Comparison of ENCODE assay signal across 8 cellular contexts in genomic region chr1:151968058-151968457, GRCh38. TPM values are rescaled to one million over a fixed set of nuclear protein-coding genes. Genes with fewer than 3 reads are reported as not detected.
DNase-seq lines count a peak whose midpoint lies in the region; ATAC-seq and TF ChIP-seq lines count a peak whose summit lies in the region.

No MANE protein-coding gene starts in this region.

- H3K4me3 ChIP-seq in BJ (ENCODE audit: low read depth, low read length) (no peak overlapping the region), HCT116 (replicated peaks in 1 of 2; ENCODE audit: low read depth in 1 of 2, low read length in 2 of 2) (no peak overlapping the region), RWPE2 (ENCODE audit: severe bottlenecking) (no peak overlapping the region), adipocyte (ENCODE audit: low read length) (no peak overlapping the region)

- H3K9me2 ChIP-seq in HCT116 (ENCODE audit: insufficient read depth), result no peaks in the 10 kb centered on the region

- POLR2A ChIA-PET in BJ (lab: Charles Lee), result no interaction called here
- POLR2A ChIA-PET in HCT116 (lab: Charles Lee), result interaction anchor here (0.9 to 2.3 kb wide), 7 partner anchors 8 to 80 kb away, joined by 3 to 10 read pairs (median 6); partner anchors contain the start of gene S100A10

- no peak overlapping the region for H3K27ac Mint-ChIP-seq in immature natural killer cell

- H3K36me3 Mint-ChIP-seq in immature natural killer cell, result no peaks in the 10 kb centered on the region

- CTCF ChIA-PET in BJ (lab: Yijun Ruan, JAX), result interaction anchor here (0.6 to 10.2 kb wide), 17 partner anchors 10 to 428 kb away, joined by 3 to 299 read pairs (median 7); partner anchors contain the start of genes S100A10 and TUFT1
- CTCF ChIA-PET in HCT116 (lab: Charles Lee), result interaction anchor here (0.7 to 8.8 kb wide), 25 partner anchors 9 to 490 kb away, joined by 3 to 168 read pairs (median 6); partner anchors contain the start of genes S100A10, S100A11 and THEM4

- no TSS peak for BruUV-seq in HCT116 (replicated peaks; lab: Mats Ljungman, UMichigan)

- in situ Hi-C loops in G401 (cut with HindIII; ENCODE audit: low sequenced_read_pairs), result no loop called here

- H3K27me3 Mint-ChIP-seq in immature natural killer cell (ENCODE audit: low read depth in 3 of 3), result peaks cover 2 to 3% (median 2%) of the 10 kb centered on the region in 3 donors

- intact Hi-C loops in HCT116 (cut with micrococcal nuclease), result loop anchor here (1.0 kb wide), 2 partner anchors 29 to 34 kb away; no protein-coding TSS in a partner anchor

- no peaks in the 10 kb centered on the region for H3K4me1 Mint-ChIP-seq in immature natural killer cell

- TF ChIP-seq CTCF in BJ (IDR thresholded peaks at IDR 0.05; ENCODE audit: insufficient read depth, low read depth, low read length) (peak; percentile 77), HCT116 (IDR thresholded peaks at IDR 0.05 in 2 of 3, conservative IDR thresholded peaks at IDR 0.05 in 1 of 3; ENCODE audit: borderline replicate concordance in 1 of 3, insufficient read depth in 1 of 3, low read depth in 2 of 3, low read length in 2 of 3) (peak; percentile 79 to 91 (median 85)), RWPE2 (IDR thresholded peaks at IDR 0.05; ENCODE audit: poor library complexity, severe bottlenecking) (peak; percentile 79)

- TF ChIP-seq POLR2A in HCT116 (IDR thresholded peaks at IDR 0.05; ENCODE audit: borderline replicate concordance, extremely low read depth, insufficient read depth, insufficient read length), result no peak

- H3K4me1 ChIP-seq in HCT116 (ENCODE audit: control insufficient read depth in 1 of 2, insufficient read depth in 2 of 2, low read length in 2 of 2) (peaks cover 35 to 50% of the 10 kb centered on the region in 2 experiments; a peak in 3 of 4 replicates), RWPE2 (ENCODE audit: insufficient read depth, poor library complexity, severe bottlenecking) (peaks cover 52% of the 10 kb centered on the region), adipocyte (ENCODE audit: control insufficient read depth, insufficient read depth, low read length) (peaks cover 37% of the 10 kb centered on the region)

- RAD21 ChIA-PET in HCT116 (lab: Charles Lee; ENCODE audit: low non-redundant PET in 1 of 2, low total read pairs in 2 of 2, uncharacterized antibody in 2 of 2, unreplicated experiment in 2 of 2), result interaction anchor here (0.6 to 1.9 kb wide), 24 partner anchors 9 to 45 kb away, joined by 3 to 25 read pairs (median 4); partner anchors contain the start of gene S100A10 (in 1 of the 2)

- H3K27me3 ChIP-seq in BJ (ENCODE audit: control insufficient read depth, insufficient read depth, low read length) (no peaks in the 10 kb centered on the region; the same call in 1 of the 2 replicates), HCT116 (ENCODE audit: insufficient read depth, low read length) (no peaks in the 10 kb centered on the region), RWPE2 (ENCODE audit: insufficient read depth, poor library complexity, severe bottlenecking) (no peaks in the 10 kb centered on the region), adipocyte (replicated peaks; ENCODE audit: control insufficient read depth, insufficient read depth, low read length) (no peaks in the 10 kb centered on the region)

- H3K36me3 ChIP-seq in BJ (ENCODE audit: control insufficient read depth, insufficient read depth, low read length), result no peaks in the 10 kb centered on the region
- no peaks in the 10 kb centered on the region for H3K36me3 ChIP-seq in HCT116 (ENCODE audit: control insufficient read depth in 1 of 2, insufficient read depth in 2 of 2, low read length in 2 of 2)
- H3K36me3 ChIP-seq in RWPE2 (ENCODE audit: low read depth), result no peaks in the 10 kb centered on the region
- H3K36me3 ChIP-seq in adipocyte (ENCODE audit: control insufficient read depth, insufficient read depth, low read length, severe bottlenecking), result no peaks in the 10 kb centered on the region

- TF ChIP-seq RAD21 in HCT116 (IDR thresholded peaks at IDR 0.05; ENCODE audit: low read depth), result peak; percentile 98

- no peaks in the 10 kb centered on the region for H4K20me1 ChIP-seq in HCT116 (ENCODE audit: insufficient read depth)

- no peak for DNase-seq in BJ (ENCODE audit: low read depth)
- DNase-seq in HCT116 (ENCODE audit: low read depth, low spot score), result no peak
- DNase-seq in RWPE2 (ENCODE audit: low spot score), result no peak
- peak; percentile 72 for DNase-seq in adipocyte (ENCODE audit: low read depth)
- peak; percentile 54 to 67 (median 63) for DNase-seq in immature natural killer cell
- DNase-seq in stimulated activated naive CD4-positive, alpha-beta T cell (lab: John Stamatoyannopoulos, UW), result peak in 5 of 6 experiments; percentile 10 to 74 (median 41)
- DNase-seq in G401 (ENCODE audit: low spot score), result no peak

- H3K4me3 Mint-ChIP-seq in immature natural killer cell, result no peak overlapping the region

- H3K9me3 Mint-ChIP-seq in immature natural killer cell, result no peaks in the 10 kb centered on the region

- H3K79me2 ChIP-seq in HCT116 (ENCODE audit: insufficient read depth, low read length), result no peaks in the 10 kb centered on the region

- peak overlapping the region; percentile 34; the same call in 1 of the 2 replicates for H3K4me2 ChIP-seq in HCT116 (ENCODE audit: low read length)

- H3K27ac ChIP-seq in HCT116 (ENCODE audit: low read depth, low read length), result no peak overlapping the region
- no peak overlapping the region for H3K27ac ChIP-seq in RWPE2 (ENCODE audit: poor library complexity, severe bottlenecking)

- no peak overlapping the region for H2AFZ ChIP-seq in HCT116 (ENCODE audit: low read depth, low read length, poor library complexity, severe bottlenecking)

- ATAC-seq in HCT116, result peak; percentile 71
- ATAC-seq in RWPE2 (ENCODE audit: low read depth), result peak; percentile 29; the same call in 1 of the 3 replicates
- ATAC-seq in GM18498 (IDR thresholded peaks at IDR 0.05; ENCODE audit: unreplicated experiment), result no peak

- H3K9me3 ChIP-seq in HCT116 (ENCODE audit: control insufficient read depth in 1 of 2, insufficient read depth in 1 of 2, low read depth in 1 of 2, low read length in 2 of 2) (no peaks in the 10 kb centered on the region), RWPE2 (ENCODE audit: severe bottlenecking) (no peaks in the 10 kb centered on the region), adipocyte (ENCODE audit: control insufficient read depth, low read length) (no peaks in the 10 kb centered on the region)

- H3K9ac ChIP-seq in HCT116 (ENCODE audit: low read length) (no peak overlapping the region), adipocyte (ENCODE audit: low read length) (no peak overlapping the region)

TF ChIP-seq in HCT116, 20 proteins besides CTCF, POLR2A, EP300 and RAD21:
- TF ChIP-seq JUND (IDR thresholded peaks at IDR 0.05) (no peak), YY1 (IDR thresholded peaks at IDR 0.05; ENCODE audit: extremely low read depth, insufficient replicate concordance, low read depth, low read length) (peak; percentile 49)

RNA-seq across cellular contexts. Expression of gene S100A10, which starts 25.6 kb away (rescaled TPM):
- polyA plus RNA-seq in BJ (2011; rRNA removed) (40.3 and 88.4 TPM in 2 replicates), immature natural killer cell (100 to 1,000 TPM; 445 to 680 (median 567) TPM)
- polyA minus RNA-seq in BJ (2011; rRNA and poly(A)+ RNA removed), result 44.3 and 50.4 TPM in 2 replicates
- total RNA-seq in HCT116 (2021; ENCODE audit: unreplicated experiment), result 340 TPM
- polyA plus RNA-seq in HCT116 (2012), result 152 and 230 TPM in 2 replicates
- not detected in 2 replicates for total RNA-seq in G401 (2014; rRNA removed; shearing (Covaris generic))

RNA-seq across cellular contexts. Expression of gene THEM4, which starts 58.7 kb away (rescaled TPM):
- polyA plus RNA-seq in BJ (2011; rRNA removed), result 11.7 and 17.2 TPM in 2 replicates
- 3.5 and 4.2 TPM in 2 replicates for polyA minus RNA-seq in BJ (2011; rRNA and poly(A)+ RNA removed)
- total RNA-seq in HCT116 (2021; ENCODE audit: unreplicated experiment), result 17.0 TPM
- 7.9 and 12.6 TPM in 2 replicates for polyA plus RNA-seq in HCT116 (2012)
- polyA plus RNA-seq in immature natural killer cell, result 10 to 100 TPM; 29.9 to 38.1 (median 36.7) TPM
- not detected in 2 replicates for total RNA-seq in G401 (2014; rRNA removed; shearing (Covaris generic))

Comparison
In these comparisons a context has a peak if more than half of its experiments do, and no peak if none do; other contexts are left out.
1. DNase-seq: peak in adipocyte (single experiment), immature natural killer cell (3 of 3) and stimulated activated naive CD4-positive, alpha-beta T cell (5 of 6); none in BJ (single experiment), HCT116 (single experiment), RWPE2 (single experiment) and G401 (single experiment).
2. RNA of gene S100A10, which starts 25.6 kb away (total RNA-seq): 340 TPM in HCT116 (single experiment); not detected in G401; every median in the first group is over 100 times any median in the second.
3. RNA of gene THEM4, which starts 58.7 kb away (total RNA-seq): 17.0 TPM in HCT116 (single experiment); not detected in G401; every median in the first group is over 10 times any median in the second.
4. Peak in every context shown above with its lines, with median percentiles within 50 percentile points of each other: CTCF ChIP-seq.